ENCODE assay signal across 8 cellular contexts in the genomic region with DNA sequence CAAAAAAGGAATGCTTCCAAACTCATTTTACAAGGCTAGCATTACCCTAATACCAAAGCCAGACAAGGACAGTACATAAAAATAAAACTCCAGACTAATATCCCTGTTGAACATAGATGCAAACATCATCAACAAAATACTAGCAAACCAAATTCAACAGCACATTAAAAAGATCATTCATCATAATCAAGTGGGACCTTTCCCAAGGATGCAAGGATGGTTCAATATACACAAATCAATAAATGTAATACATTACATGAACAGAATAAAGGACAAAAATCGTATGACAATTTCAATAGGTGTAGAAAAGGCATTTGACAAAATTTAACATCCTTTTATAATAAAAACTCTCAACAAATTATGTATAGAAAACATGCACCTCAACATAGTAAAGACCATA.
"Had no signal": no experiment of that assay in that cellular context is flagged by ENCODE, and none has a peak within 500 bp of the region (broad histone marks: within the 10 kb centered on the region; RNA-seq: fewer than 3 reads in every experiment).

No MANE protein-coding gene starts in this region.

- ATAC-seq: GM12878 had no signal

- FAIRE-seq: G401.6, GM12878, GM12891, GM12892, GM18507, GM19239 had no signal

- DNase-seq: GDM1, GF-D8 had no signal

- H3K4me3 ChIP-seq: GM12878 had no signal
